9 cellular contexts compared by ENCODE assay signal in genomic region chr19:9622531-9622930, GRCh38. TPM values are rescaled to one million over a fixed set of nuclear protein-coding genes. Genes with fewer than 3 reads are reported as not detected.
DNase-seq lines count a peak whose midpoint lies in the region; ATAC-seq, FAIRE-seq and TF ChIP-seq lines count a peak whose summit lies in the region.
"Had no signal": no experiment of that assay in that cellular context is flagged by ENCODE, and none has a peak within 500 bp of the region (broad histone marks: within the 10 kb centered on the region; RNA-seq: fewer than 3 reads in every experiment).

No MANE protein-coding gene starts in this region.

- FAIRE-seq in H1 (lab: Jason Lieb, UNC): no peak

- no peak overlapping the region for H2AFZ ChIP-seq in H1 (ENCODE audit: low read length)
- no peak overlapping the region for H2AFZ ChIP-seq in neural progenitor cell (replicated peaks)

- H2BK120ac ChIP-seq in H1 (replicated peaks; ENCODE audit: low read depth, low read length): no peak overlapping the region

- H4K20me1 ChIP-seq in H1 (replicated peaks in 1 of 2; ENCODE audit: control insufficient read depth in 1 of 2, insufficient read depth in 2 of 2, low read length in 2 of 2) (no peaks in the 10 kb centered on the region), neural progenitor cell (ENCODE audit: low read depth) (no peaks in the 10 kb centered on the region)

- DNase-seq in LNCaP clone FGC (ENCODE audit: low read depth) (peak; percentile 26), H1 (ENCODE audit: low read depth in 1 of 2, low spot score in 2 of 2) (no peak), neural progenitor cell (ENCODE audit: low spot score) (no peak), AG20443 (ENCODE audit: low spot score) (no peak), DMS79 (lab: John Stamatoyannopoulos, UW) (no peak)
- DNase-seq: cerebellar nuclear complex had no signal

- H3K79me1 ChIP-seq in H1 (ENCODE audit: low read depth, low read length): no peaks in the 10 kb centered on the region

- H3K27ac ChIP-seq in H1 (ENCODE audit: low read depth, low read length) (no peak overlapping the region), neural progenitor cell (no peak overlapping the region)

- peak overlapping the region; percentile 80; the same call in 1 of the 2 replicates for H2BK20ac ChIP-seq in H1 (ENCODE audit: low read length)

- TF ChIP-seq RAD21 in H1 (IDR thresholded peaks at IDR 0.05 in 1 of 2, conservative IDR thresholded peaks at IDR 0.05 in 1 of 2; ENCODE audit: low read depth in 2 of 2, low read length in 2 of 2): no peak

- WGBS in H1 (ENCODE audit: extremely low coverage in 1 of 2, insufficient coverage in 1 of 2, insufficient read length in 1 of 2, insufficient replicate concordance in 2 of 2, low coverage in 1 of 2, low lambda C conversion rate in 2 of 2, missing lambda C conversion rate in 1 of 2), 2 experiments: 78% methylated on average over 2 of the region's 2 CpGs; no CpG with 5 or more reads in 1 of the 2 experiments

- H3K27me3 Mint-ChIP-seq in neural progenitor cell (ENCODE audit: insufficient read depth, low read depth): peaks cover 11% of the 10 kb centered on the region

- H3K4me3 ChIP-seq in LNCaP clone FGC (ENCODE audit: low read depth, low read length) (peak overlapping the region; percentile 85), H1 (ENCODE audit: extremely low read depth in 1 of 4, insufficient read depth in 2 of 4, low read depth in 3 of 4, low read length in 4 of 4) (peak overlapping the region in 2 of 4 experiments; percentile 18 to 44; a peak in 2 of 8 replicates), neural progenitor cell (peak overlapping the region; percentile 88)

- TF ChIP-seq POLR2A in H1 (IDR thresholded peaks at IDR 0.05; ENCODE audit: control extremely low read depth in 1 of 2, low read depth in 2 of 2, low read length in 2 of 2): no peak

- H2BK5ac ChIP-seq in H1 (ENCODE audit: low read depth, low read length): no peak overlapping the region

- H3K9me3 ChIP-seq in ES-I3 (ENCODE audit: control insufficient read depth, insufficient read depth, low read length) (no peaks in the 10 kb centered on the region; the same call in 1 of the 2 replicates), H1 (ENCODE audit: insufficient read depth in 2 of 2, low read depth in 1 of 2, low read length in 1 of 2) (no peaks in the 10 kb centered on the region), neural progenitor cell (ENCODE audit: low read depth) (no peaks in the 10 kb centered on the region)

- H3K4me3 Mint-ChIP-seq in neural progenitor cell: peak overlapping the region; percentile 79

- no peaks in the 10 kb centered on the region for H3K27me3 ChIP-seq in H1 (replicated peaks in 1 of 4; ENCODE audit: control insufficient read depth in 3 of 4, extremely low read depth in 1 of 4, insufficient read depth in 3 of 4, low read length in 3 of 4)
- H3K27me3 ChIP-seq in neural progenitor cell: no peaks in the 10 kb centered on the region

- CTCF ChIA-PET in H1 (lab: Charles Lee; ENCODE audit: partially characterized antibody): interaction anchor here (0.9 to 2.1 kb wide), 6 partner anchors 22 to 417 kb away, joined by 3 to 6 read pairs (median 3); no protein-coding TSS in a partner anchor

- no peaks in the 10 kb centered on the region for H3K9me3 Mint-ChIP-seq in neural progenitor cell

- H4K8ac ChIP-seq in H1 (ENCODE audit: extremely low read depth, insufficient read depth, low read length): no peak overlapping the region

- peak overlapping the region; percentile 98 for H3K27ac Mint-ChIP-seq in neural progenitor cell

- H3F3A ChIP-seq in neural progenitor cell (ENCODE audit: low read depth): peaks cover 12% of the 10 kb centered on the region

- peaks cover 18% of the 10 kb centered on the region for H3K36me3 Mint-ChIP-seq in neural progenitor cell

- H3K4ac ChIP-seq in H1 (replicated peaks; ENCODE audit: insufficient read length, low read depth, low read length): no peak overlapping the region

- no peak overlapping the region; the same call in 1 of the 2 replicates for H3K18ac ChIP-seq in H1 (ENCODE audit: extremely low read depth, low read length)

- H3K36me3 ChIP-seq in ES-I3 (ENCODE audit: insufficient read depth, low read length): peaks cover 15% of the 10 kb centered on the region
- H3K36me3 ChIP-seq in H1 (ENCODE audit: control insufficient read depth in 2 of 4, insufficient read depth in 4 of 4, low read length in 3 of 4): peaks cover 8 to 20% (median 14%) of the 10 kb centered on the region in 4 experiments; a peak in 6 of 8 replicates
- H3K36me3 ChIP-seq in neural progenitor cell: peaks cover 2% of the 10 kb centered on the region

- POLR2A ChIA-PET in H1 (lab: Charles Lee; ENCODE audit: partially characterized antibody): interaction anchor here (0.6 to 2.5 kb wide), 16 partner anchors 10 to 174 kb away, joined by 3 to 19 read pairs (median 5); partner anchors contain the start of genes ZNF121 and ZNF846

- no peak overlapping the region for H4K5ac ChIP-seq in H1 (ENCODE audit: insufficient read length, low read depth, low read length)

- H3K4me1 ChIP-seq in ES-I3 (ENCODE audit: insufficient read depth, low read length): no peaks in the 10 kb centered on the region
- H3K4me1 ChIP-seq in H1 (replicated peaks in 1 of 4; ENCODE audit: control insufficient read depth in 3 of 4, insufficient read depth in 4 of 4, low read length in 3 of 4): peaks cover 0 to 5% (median 3%) of the 10 kb centered on the region in 4 experiments; a peak in 3 of 7 replicates
- peaks cover 14% of the 10 kb centered on the region for H3K4me1 ChIP-seq in neural progenitor cell

- no peak overlapping the region for H3K23ac ChIP-seq in H1 (ENCODE audit: insufficient read length)

- no peak overlapping the region for H3K14ac ChIP-seq in H1 (ENCODE audit: insufficient read length)

- H3K79me2 ChIP-seq in H1 (ENCODE audit: control insufficient read depth in 1 of 2, insufficient read depth in 2 of 2, low read length in 2 of 2) (peaks cover 8 to 31% of the 10 kb centered on the region in 2 experiments), neural progenitor cell (ENCODE audit: low read depth) (peaks cover 40% of the 10 kb centered on the region)

- TF ChIP-seq CTCF in LNCaP clone FGC (IDR thresholded peaks at IDR 0.05; ENCODE audit: control insufficient read depth, extremely low read depth, insufficient read depth): no peak
- no peak for TF ChIP-seq CTCF in H1 (IDR thresholded peaks at IDR 0.05; ENCODE audit: control extremely low read depth in 1 of 3, insufficient read depth in 1 of 3, low read depth in 1 of 3, low read length in 3 of 3)
- TF ChIP-seq CTCF in neural progenitor cell (IDR thresholded peaks at IDR 0.05): no peak

- H3K9ac ChIP-seq in ES-I3 (ENCODE audit: low read depth, low read length): peak overlapping the region; percentile 31
- H3K9ac ChIP-seq in H1 (replicated peaks in 1 of 4; ENCODE audit: extremely low read depth in 1 of 4, low read depth in 3 of 4, low read length in 3 of 4): peak overlapping the region in 1 of 4 experiments; percentile 43; a peak in 2 of 7 replicates
- no peak overlapping the region for H3K9ac ChIP-seq in neural progenitor cell

- no peak overlapping the region for H2BK15ac ChIP-seq in H1 (ENCODE audit: low read length)

- H2BK12ac ChIP-seq in H1 (ENCODE audit: low read depth, low read length): 0 out of 2 replicates have a peak overlapping the region, but pooled peaks have one; percentile 39

- H3K4me2 ChIP-seq in H1 (ENCODE audit: insufficient read depth in 1 of 2, low read depth in 2 of 2, low read length in 2 of 2): peak overlapping the region; percentile 18 to 74
- peak overlapping the region; percentile 78 for H3K4me2 ChIP-seq in neural progenitor cell

- peak overlapping the region; percentile 82; the same call in 1 of the 2 replicates for H2AK5ac ChIP-seq in H1 (ENCODE audit: low read depth, low read length)

- no peak overlapping the region for H4K91ac ChIP-seq in H1 (replicated peaks; ENCODE audit: insufficient read length, low read length)

- TF ChIP-seq EP300 in H1 (IDR thresholded peaks at IDR 0.05; ENCODE audit: borderline replicate concordance in 1 of 2, low read depth in 2 of 2, low read length in 2 of 2): no peak

- no peak for ATAC-seq in HG03378 (IDR thresholded peaks at IDR 0.05; ENCODE audit: unreplicated experiment)
- ATAC-seq in HG02840 (IDR thresholded peaks at IDR 0.05; ENCODE audit: low FRiP score, unreplicated experiment): no peak

- H3K23me2 ChIP-seq in H1 (ENCODE audit: low read depth, low read length): peaks cover 4% of the 10 kb centered on the region

- peaks cover 30% of the 10 kb centered on the region for H3K4me1 Mint-ChIP-seq in neural progenitor cell

- H3K56ac ChIP-seq in H1 (replicated peaks; ENCODE audit: insufficient read length, low read depth, low read length): no peak overlapping the region

RNA-seq across cellular contexts. Expression of gene ZNF561, which starts 1.5 kb away (rescaled TPM):
- 57.6 and 64.7 TPM in 2 replicates for total RNA-seq in H1 (2021; fragmentation: NEBNext Ultra II Directional; extraction: Animal tissue kit (Norgen Biotek cat#: 25700))
- 25.0 and 28.6 TPM in 2 replicates for polyA plus RNA-seq in H1 (2011; rRNA removed)
- 37.0 TPM for polyA plus RNA-seq in H1 (2011; cell fraction: cytosol; rRNA removed)
- 29.6 TPM for polyA plus RNA-seq in H1 (2011; cell fraction: nucleus; rRNA removed)
- 38.8 to 77.6 TPM (median 54.1 TPM) in 4 replicates for polyA plus RNA-seq in H1 (2012, experiment 1 of 2)
- 20.3 TPM for polyA plus RNA-seq in H1 (2012, experiment 2 of 2)
- polyA plus RNA-seq in H1 (2013, experiment 1 of 2): 34.7 TPM
- polyA plus RNA-seq in H1 (2013, experiment 2 of 2): 31.5 TPM
- 122 and 128 TPM in 2 replicates for polyA minus RNA-seq in H1 (2011; rRNA and poly(A)+ RNA removed)
- polyA minus RNA-seq in H1 (2011; cell fraction: cytosol; rRNA and poly(A)+ RNA removed): 50.1 TPM
- 118 TPM for polyA minus RNA-seq in H1 (2011; cell fraction: nucleus; rRNA and poly(A)+ RNA removed)
- total RNA-seq in neural progenitor cell (ENCODE audit: low replicate concordance): 45.6 and 80.1 TPM in 2 replicates

RNA-seq across cellular contexts. Expression of gene ZNF121, which starts 38.2 kb away (rescaled TPM):
- total RNA-seq in H1 (2021; fragmentation: NEBNext Ultra II Directional; extraction: Animal tissue kit (Norgen Biotek cat#: 25700)): 194 and 220 TPM in 2 replicates
- polyA plus RNA-seq in H1 (2011; rRNA removed): 13.6 and 22.2 TPM in 2 replicates
- polyA plus RNA-seq in H1 (2011; cell fraction: cytosol; rRNA removed): 23.1 TPM
- 16.1 TPM for polyA plus RNA-seq in H1 (2011; cell fraction: nucleus; rRNA removed)
- 43.4 to 75.9 TPM (median 52.0 TPM) in 4 replicates for polyA plus RNA-seq in H1 (2012, experiment 1 of 2)
- polyA plus RNA-seq in H1 (2012, experiment 2 of 2): 3.5 TPM
- polyA plus RNA-seq in H1 (2013, experiment 1 of 2): 107 TPM
- polyA plus RNA-seq in H1 (2013, experiment 2 of 2): 103 TPM
- 119 and 170 TPM in 2 replicates for polyA minus RNA-seq in H1 (2011; rRNA and poly(A)+ RNA removed)
- polyA minus RNA-seq in H1 (2011; cell fraction: cytosol; rRNA and poly(A)+ RNA removed): 108 TPM
- 75.8 TPM for polyA minus RNA-seq in H1 (2011; cell fraction: nucleus; rRNA and poly(A)+ RNA removed)
- total RNA-seq in neural progenitor cell (ENCODE audit: low replicate concordance): 134 and 178 TPM in 2 replicates

RNA-seq across cellular contexts. Expression of gene ZNF562, which starts 52.4 kb away (rescaled TPM):
- total RNA-seq in H1 (2021; fragmentation: NEBNext Ultra II Directional; extraction: Animal tissue kit (Norgen Biotek cat#: 25700)): 2.5 and 2.6 TPM in 2 replicates
- 0.12 and 0.20 TPM in 2 replicates for polyA plus RNA-seq in H1 (2011; rRNA removed)
- 0.06 TPM for polyA plus RNA-seq in H1 (2011; cell fraction: cytosol; rRNA removed)
- 0.21 TPM for polyA plus RNA-seq in H1 (2011; cell fraction: nucleus; rRNA removed)
- 0.83 to 2.3 TPM (median 1.2 TPM) in 4 replicates for polyA plus RNA-seq in H1 (2012, experiment 1 of 2)
- 0.16 TPM for polyA plus RNA-seq in H1 (2012, experiment 2 of 2)
- polyA plus RNA-seq in H1 (2013, experiment 1 of 2): 13.5 TPM
- polyA plus RNA-seq in H1 (2013, experiment 2 of 2): 12.4 TPM
- 0.13 and 0.44 TPM in 2 replicates for polyA minus RNA-seq in H1 (2011; rRNA and poly(A)+ RNA removed)
- polyA minus RNA-seq in H1 (2011; cell fraction: cytosol; rRNA and poly(A)+ RNA removed): not detected
- polyA minus RNA-seq in H1 (2011; cell fraction: nucleus; rRNA and poly(A)+ RNA removed): 0.10 TPM
- 1.6 and 3.3 TPM in 2 replicates for total RNA-seq in neural progenitor cell (ENCODE audit: low replicate concordance)
